In the genomic region with DNA sequence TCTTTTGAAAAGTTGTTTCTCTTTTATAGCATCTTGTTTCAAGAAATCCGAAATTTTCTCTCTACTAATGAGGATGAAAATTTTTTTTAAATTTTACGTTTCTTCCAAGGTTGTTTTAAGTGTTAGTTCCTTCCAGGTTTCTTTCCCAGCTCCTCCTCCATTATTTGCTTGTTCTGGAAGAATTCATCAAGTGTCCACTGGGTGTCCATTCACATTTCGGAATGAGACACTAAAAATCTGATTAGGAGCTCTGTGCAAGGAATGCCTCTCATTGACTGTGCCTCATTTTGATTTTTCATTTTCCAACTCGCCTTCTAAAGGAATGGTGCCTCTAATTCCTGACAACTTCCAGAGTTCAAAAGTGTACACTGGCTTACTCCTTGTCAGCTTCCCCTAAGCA, we compare ENCODE assay signal across 2 cellular contexts.
TF ChIP-seq lines count a peak whose summit lies in the region.

No MANE protein-coding gene starts in this region.

TF ChIP-seq in HCT116, 20 proteins besides CTCF, POLR2A, EP300 and RAD21:
- TF ChIP-seq EZH2 (IDR thresholded peaks at IDR 0.05), result no peak
- TF ChIP-seq ELF1 (IDR thresholded peaks at IDR 0.05; ENCODE audit: borderline replicate concordance, low read depth), result no peak
- no peak for TF ChIP-seq FOSL1 (IDR thresholded peaks at IDR 0.05; ENCODE audit: low read depth)
- TF ChIP-seq TCF7L2 (IDR thresholded peaks at IDR 0.05; ENCODE audit: borderline replicate concordance, extremely low read depth, insufficient read depth, insufficient read length), result no peak
- no peak for TF ChIP-seq POLR2AphosphoS5 (IDR thresholded peaks at IDR 0.05; ENCODE audit: low read depth, low read length)
- no peak for TF ChIP-seq YY1 (IDR thresholded peaks at IDR 0.05; ENCODE audit: extremely low read depth, insufficient replicate concordance, low read depth, low read length)
- no peak for TF ChIP-seq EZH2phosphoT487 (IDR thresholded peaks at IDR 0.05; ENCODE audit: borderline replicate concordance)
- TF ChIP-seq, protein P1, sequence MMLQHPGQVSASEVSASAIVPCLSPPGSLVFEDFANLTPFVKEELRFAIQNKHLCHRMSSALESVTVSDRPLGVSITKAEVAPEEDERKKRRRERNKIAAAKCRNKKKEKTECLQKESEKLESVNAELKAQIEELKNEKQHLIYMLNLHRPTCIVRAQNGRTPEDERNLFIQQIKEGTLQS (IDR thresholded peaks at IDR 0.05), result no peak
- TF ChIP-seq, protein P2, sequence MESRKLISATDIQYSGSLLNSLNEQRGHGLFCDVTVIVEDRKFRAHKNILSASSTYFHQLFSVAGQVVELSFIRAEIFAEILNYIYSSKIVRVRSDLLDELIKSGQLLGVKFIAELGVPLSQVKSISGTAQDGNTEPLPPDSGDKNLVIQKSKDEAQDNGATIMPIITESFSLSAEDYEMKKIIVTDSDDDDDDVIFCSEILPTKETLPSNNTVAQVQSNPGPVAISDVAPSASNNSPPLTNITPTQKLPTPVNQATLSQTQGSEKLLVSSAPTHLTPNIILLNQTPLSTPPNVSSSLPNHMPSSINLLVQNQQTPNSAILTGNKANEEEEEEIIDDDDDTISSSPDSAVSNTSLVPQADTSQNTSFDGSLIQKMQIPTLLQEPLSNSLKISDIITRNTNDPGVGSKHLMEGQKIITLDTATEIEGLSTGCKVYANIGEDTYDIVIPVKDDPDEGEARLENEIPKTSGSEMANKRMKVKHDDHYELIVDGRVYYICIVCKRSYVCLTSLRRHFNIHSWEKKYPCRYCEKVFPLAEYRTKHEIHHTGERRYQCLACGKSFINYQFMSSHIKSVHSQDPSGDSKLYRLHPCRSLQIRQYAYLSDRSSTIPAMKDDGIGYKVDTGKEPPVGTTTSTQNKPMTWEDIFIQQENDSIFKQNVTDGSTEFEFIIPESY (IDR thresholded peaks at IDR 0.05; ENCODE audit: extremely low read depth, insufficient replicate concordance, low read length), result no peak
- TF ChIP-seq, protein P3, sequence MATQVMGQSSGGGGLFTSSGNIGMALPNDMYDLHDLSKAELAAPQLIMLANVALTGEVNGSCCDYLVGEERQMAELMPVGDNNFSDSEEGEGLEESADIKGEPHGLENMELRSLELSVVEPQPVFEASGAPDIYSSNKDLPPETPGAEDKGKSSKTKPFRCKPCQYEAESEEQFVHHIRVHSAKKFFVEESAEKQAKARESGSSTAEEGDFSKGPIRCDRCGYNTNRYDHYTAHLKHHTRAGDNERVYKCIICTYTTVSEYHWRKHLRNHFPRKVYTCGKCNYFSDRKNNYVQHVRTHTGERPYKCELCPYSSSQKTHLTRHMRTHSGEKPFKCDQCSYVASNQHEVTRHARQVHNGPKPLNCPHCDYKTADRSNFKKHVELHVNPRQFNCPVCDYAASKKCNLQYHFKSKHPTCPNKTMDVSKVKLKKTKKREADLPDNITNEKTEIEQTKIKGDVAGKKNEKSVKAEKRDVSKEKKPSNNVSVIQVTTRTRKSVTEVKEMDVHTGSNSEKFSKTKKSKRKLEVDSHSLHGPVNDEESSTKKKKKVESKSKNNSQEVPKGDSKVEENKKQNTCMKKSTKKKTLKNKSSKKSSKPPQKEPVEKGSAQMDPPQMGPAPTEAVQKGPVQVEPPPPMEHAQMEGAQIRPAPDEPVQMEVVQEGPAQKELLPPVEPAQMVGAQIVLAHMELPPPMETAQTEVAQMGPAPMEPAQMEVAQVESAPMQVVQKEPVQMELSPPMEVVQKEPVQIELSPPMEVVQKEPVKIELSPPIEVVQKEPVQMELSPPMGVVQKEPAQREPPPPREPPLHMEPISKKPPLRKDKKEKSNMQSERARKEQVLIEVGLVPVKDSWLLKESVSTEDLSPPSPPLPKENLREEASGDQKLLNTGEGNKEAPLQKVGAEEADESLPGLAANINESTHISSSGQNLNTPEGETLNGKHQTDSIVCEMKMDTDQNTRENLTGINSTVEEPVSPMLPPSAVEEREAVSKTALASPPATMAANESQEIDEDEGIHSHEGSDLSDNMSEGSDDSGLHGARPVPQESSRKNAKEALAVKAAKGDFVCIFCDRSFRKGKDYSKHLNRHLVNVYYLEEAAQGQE (IDR thresholded peaks at IDR 0.05; ENCODE audit: low read depth), result no peak
- TF ChIP-seq ZFX (IDR thresholded peaks at IDR 0.05), result no peak
- no peak for TF ChIP-seq SP1 (IDR thresholded peaks at IDR 0.05; ENCODE audit: low read depth)
- no peak for TF ChIP-seq EGR1 (IDR thresholded peaks at IDR 0.05; ENCODE audit: low read depth)
- no peak for TF ChIP-seq JUND (IDR thresholded peaks at IDR 0.05)
- TF ChIP-seq CEBPB (IDR thresholded peaks at IDR 0.05; ENCODE audit: low read depth), result no peak
- TF ChIP-seq SRF (IDR thresholded peaks at IDR 0.05; ENCODE audit: low read depth), result no peak
- TF ChIP-seq, protein P4, sequence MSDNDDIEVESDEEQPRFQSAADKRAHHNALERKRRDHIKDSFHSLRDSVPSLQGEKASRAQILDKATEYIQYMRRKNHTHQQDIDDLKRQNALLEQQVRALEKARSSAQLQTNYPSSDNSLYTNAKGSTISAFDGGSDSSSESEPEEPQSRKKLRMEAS (IDR thresholded peaks at IDR 0.05), result no peak
TF ChIP-seq in HCT116: peak in this region for 0.

TF ChIP-seq in HepG2, 621 proteins besides CTCF, POLR2A, EP300 and RAD21:
- no peak for TF ChIP-seq RFX5 (IDR thresholded peaks at IDR 0.05; ENCODE audit: low read depth, low read length)
- TF ChIP-seq, protein P5, sequence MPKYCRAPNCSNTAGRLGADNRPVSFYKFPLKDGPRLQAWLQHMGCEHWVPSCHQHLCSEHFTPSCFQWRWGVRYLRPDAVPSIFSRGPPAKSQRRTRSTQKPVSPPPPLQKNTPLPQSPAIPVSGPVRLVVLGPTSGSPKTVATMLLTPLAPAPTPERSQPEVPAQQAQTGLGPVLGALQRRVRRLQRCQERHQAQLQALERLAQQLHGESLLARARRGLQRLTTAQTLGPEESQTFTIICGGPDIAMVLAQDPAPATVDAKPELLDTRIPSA (CRISPR knock-in tag; IDR thresholded peaks at IDR 0.05; ENCODE audit: borderline replicate concordance), result no peak
- TF ChIP-seq, protein P6, sequence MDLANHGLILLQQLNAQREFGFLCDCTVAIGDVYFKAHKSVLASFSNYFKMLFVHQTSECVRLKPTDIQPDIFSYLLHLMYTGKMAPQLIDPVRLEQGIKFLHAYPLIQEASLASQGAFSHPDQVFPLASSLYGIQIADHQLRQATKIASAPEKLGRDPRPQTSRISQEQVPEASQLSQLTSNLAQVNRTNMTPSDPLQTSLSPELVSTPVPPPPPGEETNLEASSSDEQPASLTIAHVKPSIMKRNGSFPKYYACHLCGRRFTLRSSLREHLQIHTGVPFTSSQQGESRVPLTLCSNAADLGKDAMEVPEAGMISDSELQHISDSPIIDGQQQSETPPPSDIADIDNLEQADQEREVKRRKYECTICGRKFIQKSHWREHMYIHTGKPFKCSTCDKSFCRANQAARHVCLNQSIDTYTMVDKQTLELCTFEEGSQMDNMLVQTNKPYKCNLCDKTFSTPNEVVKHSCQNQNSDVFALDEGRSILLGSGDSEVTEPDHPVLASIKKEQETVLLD (CRISPR knock-in tag; IDR thresholded peaks at IDR 0.05; ENCODE audit: low read depth), result no peak
